23 cellular contexts compared by ENCODE assay signal in the genomic region with DNA sequence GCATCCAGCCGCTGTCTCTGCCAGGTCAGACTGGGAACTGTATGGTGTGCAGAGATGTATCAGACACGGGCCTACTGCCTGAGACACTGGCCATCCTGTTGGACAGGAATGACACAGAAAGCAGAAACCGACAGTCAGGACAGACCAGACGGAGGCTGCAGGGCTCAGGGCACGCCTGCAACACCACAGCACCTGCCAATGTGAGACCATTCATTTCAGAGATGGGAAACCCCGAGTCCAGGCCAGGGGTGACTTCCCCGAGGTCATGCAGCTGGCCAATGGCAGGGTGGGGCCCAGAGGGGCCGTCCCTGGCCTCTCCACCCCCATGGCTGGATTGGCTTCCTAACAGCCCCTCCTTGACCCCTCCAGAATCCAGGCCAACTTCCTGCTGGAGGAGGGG. TPM values are rescaled to one million over a fixed set of nuclear protein-coding genes. Genes with fewer than 3 reads are reported as not detected.
"Had no signal": no experiment of that assay in that cellular context is flagged by ENCODE, and none has a peak within 500 bp of the region (broad histone marks: within the 10 kb centered on the region; RNA-seq: fewer than 3 reads in every experiment).

No MANE protein-coding gene starts in this region.

- H3K4me1 Mint-ChIP-seq: activated CD4-positive, alpha-beta memory T cell treated with anti-CD3 and anti-CD28 coated beads, Interleukin-2, amount 10 ng/mL, durations not matched to agents 7 days and 5 days; activated CD4-positive, alpha-beta T cell treated with anti-CD3 and anti-CD28 coated beads, Interleukin-2, amount 10 ng/mL, durations not matched to agents 24 days and 14 days; activated naive CD8-positive, alpha-beta T cell treated with anti-CD3 and anti-CD28 coated beads, Interleukin-2, amount 50 U/mL, for 24 hours; stimulated activated naive B cell treated with anti-CD40 and anti-IgM and Interleukin-4, amounts not matched to agents 10 μg/mL and 1 μg/mL and 100 μg/mL, for 72 hours had no signal

- H3K4me1 ChIP-seq: foreskin keratinocyte, left ventricle myocardium inferior, right lobe of liver, testis had no signal

- H3K9me3 ChIP-seq: left ventricle myocardium inferior, right lobe of liver, testis had no signal

- H3K9me3 Mint-ChIP-seq: activated CD4-positive, alpha-beta memory T cell treated with anti-CD3 and anti-CD28 coated beads, Interleukin-2, amount 10 ng/mL, durations not matched to agents 7 days and 5 days; activated CD4-positive, alpha-beta T cell treated with anti-CD3 and anti-CD28 coated beads, Interleukin-2, amount 10 ng/mL, durations not matched to agents 24 days and 14 days; activated naive CD8-positive, alpha-beta T cell treated with anti-CD3 and anti-CD28 coated beads, Interleukin-2, amount 50 U/mL, for 24 hours; activated T-helper 1 cell treated with anti-CD3 and anti-CD28 coated beads, Interleukin-12 subunit alpha, Interleukin-12 subunit beta, Interleukin-2, Interleukin-4 antibody, amounts not matched to agents 30 ng/mL and 10 ng/mL and 1 ng/mL, durations not matched to agents 14 hours and 24 hours and 36 hours; dendritic cell treated with granulocyte-macrophage colony-stimulating factor and Interleukin-4, amounts not matched to agents 40 ng/mL and 50 ng/mL, for 4 days; nephron progenitor cell; stimulated activated naive B cell treated with anti-CD40 and anti-IgM and Interleukin-4, amounts not matched to agents 10 μg/mL and 1 μg/mL and 100 μg/mL, for 72 hours; type B pancreatic cell had no signal

- H3K27ac Mint-ChIP-seq: activated CD4-positive, alpha-beta memory T cell treated with anti-CD3 and anti-CD28 coated beads, Interleukin-2, amount 10 ng/mL, durations not matched to agents 7 days and 5 days; activated CD4-positive, alpha-beta T cell treated with anti-CD3 and anti-CD28 coated beads, Interleukin-2, amount 10 ng/mL, durations not matched to agents 24 days and 14 days; activated naive CD8-positive, alpha-beta T cell treated with anti-CD3 and anti-CD28 coated beads, Interleukin-2, amount 50 U/mL, for 24 hours; activated T-helper 1 cell treated with anti-CD3 and anti-CD28 coated beads, Interleukin-12 subunit alpha, Interleukin-12 subunit beta, Interleukin-2, Interleukin-4 antibody, amounts not matched to agents 30 ng/mL and 10 ng/mL and 1 ng/mL, durations not matched to agents 14 hours and 24 hours and 36 hours; dendritic cell treated with granulocyte-macrophage colony-stimulating factor and Interleukin-4, amounts not matched to agents 40 ng/mL and 50 ng/mL, for 4 days; nephron progenitor cell; stimulated activated naive B cell treated with anti-CD40 and anti-IgM and Interleukin-4, amounts not matched to agents 10 μg/mL and 1 μg/mL and 100 μg/mL, for 72 hours; type B pancreatic cell had no signal

- H3K4me3 Mint-ChIP-seq: activated CD4-positive, alpha-beta memory T cell treated with anti-CD3 and anti-CD28 coated beads, Interleukin-2, amount 10 ng/mL, durations not matched to agents 7 days and 5 days; activated CD4-positive, alpha-beta T cell treated with anti-CD3 and anti-CD28 coated beads, Interleukin-2, amount 10 ng/mL, durations not matched to agents 24 days and 14 days; activated naive CD8-positive, alpha-beta T cell treated with anti-CD3 and anti-CD28 coated beads, Interleukin-2, amount 50 U/mL, for 24 hours; activated T-helper 1 cell treated with anti-CD3 and anti-CD28 coated beads, Interleukin-12 subunit alpha, Interleukin-12 subunit beta, Interleukin-2, Interleukin-4 antibody, amounts not matched to agents 30 ng/mL and 10 ng/mL and 1 ng/mL, durations not matched to agents 14 hours and 24 hours and 36 hours; dendritic cell treated with granulocyte-macrophage colony-stimulating factor and Interleukin-4, amounts not matched to agents 40 ng/mL and 50 ng/mL, for 4 days; nephron progenitor cell; stimulated activated naive B cell treated with anti-CD40 and anti-IgM and Interleukin-4, amounts not matched to agents 10 μg/mL and 1 μg/mL and 100 μg/mL, for 72 hours; type B pancreatic cell had no signal

- H3K4me3 ChIP-seq: left ventricle myocardium inferior, right lobe of liver, testis had no signal

- H3K36me3 Mint-ChIP-seq: stimulated activated naive B cell treated with anti-CD40 and anti-IgM and Interleukin-4, amounts not matched to agents 10 μg/mL and 1 μg/mL and 100 μg/mL, for 72 hours; type B pancreatic cell had no signal

- H3K27ac ChIP-seq: foreskin keratinocyte, left ventricle myocardium inferior, right lobe of liver, testis had no signal

- H3K27me3 ChIP-seq: right lobe of liver, testis had no signal

- DNase-seq: activated CD4-positive, alpha-beta memory T cell treated with anti-CD3 and anti-CD28 coated beads, Interleukin-2, amount 10 ng/mL, durations not matched to agents 7 days and 5 days; activated CD4-positive, alpha-beta T cell treated with anti-CD3 and anti-CD28 coated beads, Interleukin-2, amount 10 ng/mL, durations not matched to agents 24 days and 14 days; activated gamma-delta T cell; activated naive CD4-positive, alpha-beta T cell treated with anti-CD3 and anti-CD28 coated beads, Interleukin-2, amount 50 U/mL, for 16 hours; activated naive CD8-positive, alpha-beta T cell treated with anti-CD3 and anti-CD28 coated beads, Interleukin-2, amount 50 U/mL, for 24 hours; effector CD4-positive, alpha-beta T cell; erythroblast; foreskin keratinocyte; hippocampal formation; left ventricle myocardium inferior; nephron progenitor cell; occipital lobe; small intestine; stimulated activated CD4-positive, alpha-beta T cell treated with anti-CD3 and anti-CD28 coated beads, Interleukin-15, amount 100 ng/mL, for 24 hours; stimulated activated CD8-positive, alpha-beta memory T cell treated with anti-CD3 and anti-CD28 coated beads, Interleukin-4, amount 100 ng/mL, for 48 hours; stimulated activated naive B cell treated with anti-CD40 and anti-IgM and Interleukin-4, amounts not matched to agents 10 μg/mL and 1 μg/mL and 100 μg/mL, for 72 hours; testis had no signal

- H3K36me3 ChIP-seq: left ventricle myocardium inferior, right lobe of liver had no signal

- ATAC-seq: activated naive CD8-positive, alpha-beta T cell treated with anti-CD3 and anti-CD28 coated beads, Interleukin-2, amount 50 U/mL, for 24 hours; foreskin keratinocyte; right lobe of liver had no signal

RNA-seq across cellular contexts. Expression of a gene that starts 34.7 kb away (rescaled TPM):
- total RNA-seq: activated CD4-positive, alpha-beta memory T cell treated with anti-CD3 and anti-CD28 coated beads, Interleukin-2, amount 10 ng/mL, durations not matched to agents 7 days and 5 days; activated CD4-positive, alpha-beta T cell treated with anti-CD3 and anti-CD28 coated beads, Interleukin-2, amount 10 ng/mL, durations not matched to agents 24 days and 14 days; activated T-helper 1 cell treated with anti-CD3 and anti-CD28 coated beads, Interleukin-12 subunit alpha, Interleukin-12 subunit beta, Interleukin-2, Interleukin-4 antibody, amounts not matched to agents 30 ng/mL and 10 ng/mL and 1 ng/mL, durations not matched to agents 14 hours and 24 hours and 36 hours; foreskin keratinocyte; mononuclear cell; T-helper 2 cell treated with Interferon-gamma antibody and Interleukin-4, amounts not matched to agents 100 ng/mL and 5 ng/mL, for 36 hours had no signal
- polyA plus RNA-seq: foreskin keratinocyte had no signal
